ENCODE assay signal across 33 cellular contexts in the genomic region with DNA sequence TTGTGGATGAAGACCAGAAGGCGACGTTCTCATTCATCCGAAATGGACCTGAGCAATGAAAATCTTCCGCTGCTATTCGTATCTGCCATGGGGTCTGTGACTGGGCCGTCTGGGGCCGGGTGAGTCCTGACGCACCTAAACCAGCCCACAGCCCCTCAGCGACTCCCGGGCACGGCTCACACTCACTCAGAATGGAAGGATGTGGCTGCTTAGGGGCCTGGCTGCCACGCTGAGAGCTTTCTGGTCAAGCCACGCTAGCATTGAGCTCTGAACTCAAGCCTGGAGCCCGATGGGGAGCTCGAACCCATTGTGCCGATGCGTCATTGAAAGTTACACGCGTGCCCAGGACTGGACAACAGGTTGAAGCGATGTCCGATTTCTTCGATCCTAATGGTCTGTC.
"Had no signal": no experiment of that assay in that cellular context is flagged by ENCODE, and none has a peak within 500 bp of the region (broad histone marks: within the 10 kb centered on the region; RNA-seq: fewer than 3 reads in every experiment).

No MANE protein-coding gene starts in this region.

- FAIRE-seq: astrocyte, bronchial epithelial cell had no signal

- H3K27me3 ChIP-seq: brain microvascular endothelial cell had no signal

- H3K36me3 Mint-ChIP-seq: activated naive CD8-positive, alpha-beta T cell had no signal

- H3K27ac ChIP-seq: brain microvascular endothelial cell, coronary artery, dorsolateral prefrontal cortex, esophagus squamous epithelium, gastroesophageal sphincter, WERI-Rb-1 had no signal

- H3K4me3 ChIP-seq: coronary artery, dorsolateral prefrontal cortex, esophagus squamous epithelium, gastroesophageal sphincter had no signal

- DNase-seq: activated B cell treated with CpG ODN at 0.5 μM for 24 hours; activated CD4-positive, alpha-beta T cell treated with anti-CD3 and anti-CD28 coated beads for 48 hours; activated CD4-positive, alpha-beta T cell treated with anti-CD3 and anti-CD28 coated beads, Interleukin-2, amount 50 U/mL, for 1 hour; activated CD4-positive, alpha-beta T cell treated with anti-CD3 and anti-CD28 coated beads, Interleukin-2, amount 50 U/mL, for 48 hours; activated CD8-positive, alpha-beta memory T cell treated with anti-CD3 and anti-CD28 coated beads for 24 hours; activated CD8-positive, alpha-beta T cell treated with anti-CD3 and anti-CD28 coated beads for 36 hours; activated effector memory CD4-positive, alpha-beta T cell treated with Interleukin-2 at 50 U/mL for 16 hours; activated gamma-delta T cell treated with Interleukin-2 at 50 U/mL for 16 hours; activated naive CD4-positive, alpha-beta T cell treated with anti-CD3 and anti-CD28 coated beads, Interleukin-2, amount 50 U/mL, for 16 hours; activated naive CD4-positive, alpha-beta T cell treated with Interleukin-2 at 50 U/mL for 16 hours; activated T-cell treated with anti-CD3 and anti-CD28 coated beads, Interleukin-2, amount 50 U/mL, for 4 hours; amniotic stem cell; anterior cingulate cortex; brain microvascular endothelial cell; dorsolateral prefrontal cortex; effector memory CD8-positive, alpha-beta T cell; erythroblast; esophagus squamous epithelium; foreskin melanocyte; T-helper 1 cell; T-helper 17 cell; T1000; WERI-Rb-1 had no signal

- H3K36me3 ChIP-seq: brain microvascular endothelial cell, esophagus squamous epithelium, gastroesophageal sphincter, WERI-Rb-1 had no signal

- H3K4me3 Mint-ChIP-seq: activated B cell treated with CpG ODN at 0.5 μM for 24 hours; activated CD8-positive, alpha-beta T cell treated with anti-CD3 and anti-CD28 coated beads for 36 hours; activated naive CD8-positive, alpha-beta T cell; activated T-cell treated with anti-CD3 and anti-CD28 coated beads, Interleukin-2, amount 50 U/mL, for 4 hours; activated T-helper 17 cell treated with anti-CD3 and anti-CD28 coated beads, Interleukin-2, amount 50 U/mL, for 72 hours; central memory CD8-positive, alpha-beta T cell; dendritic cell treated with granulocyte-macrophage colony-stimulating factor and Interleukin-4, amounts not matched to agents 40 ng/mL and 50 ng/mL, for 4 days; effector memory CD8-positive, alpha-beta T cell; T-helper 17 cell; T-helper 2 cell treated with Interferon-gamma antibody and Interleukin-4, amounts not matched to agents 5 μg/mL and 100 μg/mL, for 36 hours had no signal

- H3K9me3 Mint-ChIP-seq: activated B cell treated with CpG ODN at 0.5 μM for 24 hours; activated CD8-positive, alpha-beta T cell treated with anti-CD3 and anti-CD28 coated beads for 36 hours; activated T-cell treated with anti-CD3 and anti-CD28 coated beads, Interleukin-2, amount 50 U/mL, for 4 hours; activated T-helper 17 cell treated with anti-CD3 and anti-CD28 coated beads, Interleukin-2, amount 50 U/mL, for 72 hours; central memory CD8-positive, alpha-beta T cell; dendritic cell treated with granulocyte-macrophage colony-stimulating factor and Interleukin-4, amounts not matched to agents 40 ng/mL and 50 ng/mL, for 4 days; effector memory CD8-positive, alpha-beta T cell; T-helper 2 cell treated with Interferon-gamma antibody and Interleukin-4, amounts not matched to agents 5 μg/mL and 100 μg/mL, for 36 hours had no signal

- H3K27me3 Mint-ChIP-seq: dendritic cell treated with granulocyte-macrophage colony-stimulating factor and Interleukin-4, amounts not matched to agents 40 ng/mL and 50 ng/mL, for 4 days had no signal

- H3K4me1 ChIP-seq: esophagus squamous epithelium, gastroesophageal sphincter had no signal

- ATAC-seq: activated CD4-positive, CD25-positive, alpha-beta regulatory T cell treated with anti-CD3 and anti-CD28 coated beads, Interleukin-2, amount 50 U/mL, for 24 hours; activated CD8-positive, alpha-beta T cell treated with anti-CD3 and anti-CD28 coated beads for 36 hours; activated T-cell treated with anti-CD3 and anti-CD28 coated beads, Interleukin-2, amount 50 U/mL, for 4 hours; activated T-helper 17 cell treated with anti-CD3 and anti-CD28 coated beads, Interleukin-2, amount 50 U/mL, for 72 hours; effector memory CD8-positive, alpha-beta T cell; gastroesophageal sphincter; T-helper 17 cell had no signal

- H3K27ac Mint-ChIP-seq: activated B cell treated with CpG ODN at 0.5 μM for 24 hours; activated CD8-positive, alpha-beta T cell treated with anti-CD3 and anti-CD28 coated beads for 36 hours; activated naive CD8-positive, alpha-beta T cell; activated T-helper 17 cell treated with anti-CD3 and anti-CD28 coated beads, Interleukin-2, amount 50 U/mL, for 72 hours; dendritic cell treated with granulocyte-macrophage colony-stimulating factor and Interleukin-4, amounts not matched to agents 40 ng/mL and 50 ng/mL, for 4 days; effector memory CD8-positive, alpha-beta T cell; T-helper 17 cell; T-helper 2 cell treated with Interferon-gamma antibody and Interleukin-4, amounts not matched to agents 5 μg/mL and 100 μg/mL, for 36 hours had no signal

- H3K9me3 ChIP-seq: esophagus squamous epithelium, gastroesophageal sphincter had no signal

- H3K4me1 Mint-ChIP-seq: activated B cell treated with CpG ODN at 0.5 μM for 24 hours; activated T-helper 17 cell treated with anti-CD3 and anti-CD28 coated beads, Interleukin-2, amount 50 U/mL, for 72 hours; central memory CD8-positive, alpha-beta T cell; T-helper 17 cell had no signal
